In the genomic region with DNA sequence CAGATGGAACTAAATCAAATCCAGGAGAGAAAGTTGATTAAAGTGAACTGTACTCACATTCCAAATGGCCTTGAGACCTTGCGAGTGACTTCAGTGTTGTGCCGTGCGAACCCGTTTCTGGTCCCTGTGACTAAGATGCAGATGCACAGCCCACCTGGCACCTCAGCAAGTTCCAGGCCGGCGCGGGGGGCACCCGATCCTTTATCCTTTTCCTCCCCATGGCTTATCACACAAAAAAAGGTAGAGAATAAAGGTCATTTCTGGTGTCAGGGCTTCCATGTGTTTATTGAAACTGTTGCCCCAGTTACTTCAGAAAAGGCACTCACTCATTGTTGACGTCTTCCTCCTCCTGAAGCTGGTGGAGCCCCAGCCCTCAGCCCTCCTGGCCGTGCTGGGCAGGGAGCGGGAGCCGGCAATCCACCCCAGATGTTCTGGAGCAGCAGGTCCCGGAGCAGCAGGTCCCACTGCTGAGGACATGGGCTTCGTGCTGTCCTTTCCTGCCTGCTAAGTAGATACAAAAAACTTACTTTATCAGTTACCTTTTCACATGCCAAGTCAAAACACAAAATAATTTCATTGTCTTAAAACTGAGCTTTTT, we compare ENCODE assay signal across 15 cellular contexts. TPM values are rescaled to one million over a fixed set of nuclear protein-coding genes. Genes with fewer than 3 reads are reported as not detected.
A peak's percentile ranks its signal among the peaks of the same experiment; 100 is the strongest.
DNase-seq lines count a peak whose midpoint lies in the region; TF ChIP-seq lines count a peak whose summit lies in the region.
"Had no signal": no experiment of that assay in that cellular context is flagged by ENCODE, and none has a peak within 500 bp of the region (broad histone marks: within the 10 kb centered on the region; RNA-seq: fewer than 3 reads in every experiment).

No MANE protein-coding gene starts in this region.

- H3K4me1 Mint-ChIP-seq in endothelial cell (ENCODE audit: unreplicated experiment) = peaks cover 4% of the 10 kb centered on the region
- H3K4me1 Mint-ChIP-seq in neural crest cell = peaks cover 32% of the 10 kb centered on the region

- H3K27ac Mint-ChIP-seq in endothelial cell (ENCODE audit: unreplicated experiment) (no peak overlapping the region), neural crest cell (ENCODE audit: unreplicated experiment) (peak overlapping the region; percentile 88)

- peaks cover 33% of the 10 kb centered on the region for H3K36me3 ChIP-seq in left ventricle myocardium inferior

- H3K4me3 ChIP-seq in left ventricle myocardium inferior = no peak overlapping the region
- H3K4me3 ChIP-seq: BLaER1, PC-9 had no signal

- peaks cover 7% of the 10 kb centered on the region for H3K27me3 Mint-ChIP-seq in endothelial cell (ENCODE audit: unreplicated experiment)
- H3K27me3 Mint-ChIP-seq in neural crest cell (ENCODE audit: low read depth) = no peaks in the 10 kb centered on the region

- H3K9me3 Mint-ChIP-seq in endothelial cell (ENCODE audit: unreplicated experiment) = no peaks in the 10 kb centered on the region
- peaks cover 9% of the 10 kb centered on the region for H3K9me3 Mint-ChIP-seq in neural crest cell

- DNase-seq in left ventricle myocardium inferior (no peak), cardiac septum (ENCODE audit: low spot score) (no peak), endothelial cell (ENCODE audit: low spot score) (no peak), neural crest cell (ENCODE audit: low read depth, low spot score) (no peak), NCI-H187 (lab: John Stamatoyannopoulos, UW) (no peak), activated gamma-delta T cell treated with Interleukin-2 at 50 U/mL for 16 hours (no peak)
- DNase-seq in stimulated activated naive CD4-positive, alpha-beta T cell (lab: John Stamatoyannopoulos, UW) = no peak
- no peak for DNase-seq in activated naive CD4-positive, alpha-beta T cell treated with anti-CD3 and anti-CD28 coated beads, Interleukin-2, amount 50 U/mL, for 16 hours
- DNase-seq: DMS79 treated with DMSO at 0.1 percent for 48 hours, NCI-H1417 treated with DMSO at 0.1 percent for 48 hours, NCI-H2081, NCI-H510A treated with DMSO at 0.1 percent for 48 hours, NCI-H82, PC-9 had no signal

- TF ChIP-seq CTCF in left ventricle myocardium inferior (IDR thresholded peaks at IDR 0.05; ENCODE audit: borderline replicate concordance) (no peak), endothelial cell (IDR thresholded peaks at IDR 0.05; ENCODE audit: unreplicated experiment) (no peak), neural crest cell (conservative IDR thresholded peaks at IDR 0.05) (no peak)

- peaks cover 16% of the 10 kb centered on the region for H3K36me3 Mint-ChIP-seq in endothelial cell (ENCODE audit: low read depth, unreplicated experiment)
- H3K36me3 Mint-ChIP-seq in neural crest cell (ENCODE audit: low read depth) = peaks cover 32% of the 10 kb centered on the region

- no peaks in the 10 kb centered on the region for H3K27me3 ChIP-seq in left ventricle myocardium inferior (ENCODE audit: low read depth)
- H3K27me3 ChIP-seq: BLaER1 had no signal

- H3K27ac ChIP-seq in left ventricle myocardium inferior (replicated peaks) = peak overlapping the region; percentile 89
- H3K27ac ChIP-seq: BLaER1, PC-9 had no signal

- peaks cover 18% of the 10 kb centered on the region for H3K4me1 ChIP-seq in left ventricle myocardium inferior
- H3K4me1 ChIP-seq: BLaER1 had no signal

- H3K4me3 Mint-ChIP-seq in endothelial cell (ENCODE audit: unreplicated experiment) (peak overlapping the region; percentile 59), neural crest cell (no peak overlapping the region)

- H3K9me3 ChIP-seq in left ventricle myocardium inferior (replicated peaks) = no peaks in the 10 kb centered on the region

- intact Hi-C loops in left ventricle myocardium inferior (cut with micrococcal nuclease) (no loop called here), cardiac septum (cut with DNase I) (no loop called here)

RNA-seq across cellular contexts. Expression of a gene that starts 53.0 kb away (rescaled TPM):
- total RNA-seq in left ventricle myocardium inferior (36.3 TPM), cardiac septum (21.0 TPM), endothelial cell (ENCODE audit: unreplicated experiment) (36.0 TPM), neural crest cell (54.8 and 60.4 TPM in 2 replicates)

RNA-seq across cellular contexts. Expression of a gene that starts 53.3 kb away (rescaled TPM):
- total RNA-seq in left ventricle myocardium inferior (1.5 TPM), cardiac septum (1.4 TPM), endothelial cell (ENCODE audit: unreplicated experiment) (5.9 TPM), neural crest cell (61.0 and 61.5 TPM in 2 replicates)
